In genomic region chr4:99998062-99998880, GRCh38 we compare ENCODE assay signal across 2 cellular contexts.
A peak's percentile ranks its signal among the peaks of the same experiment; 100 is the strongest.
TF ChIP-seq lines count a peak whose summit lies in the region.

No MANE protein-coding gene starts in this region.

TF ChIP-seq in GM12878, 131 proteins besides CTCF, POLR2A, EP300 and RAD21 (continued from another document):
- no peak for TF ChIP-seq NR2C1 (IDR thresholded peaks at IDR 0.05)
- TF ChIP-seq NFIC (IDR thresholded peaks at IDR 0.05; ENCODE audit: low read depth, low read length): 0 out of 2 replicates have a peak, but pooled peaks have one; percentile 38
- peak; percentile 26; the same call in 1 of the 2 replicates for TF ChIP-seq JUNB (IDR thresholded peaks at IDR 0.05)
- TF ChIP-seq CHD4 (IDR thresholded peaks at IDR 0.05): no peak
- TF ChIP-seq ATF3 (IDR thresholded peaks at IDR 0.05; ENCODE audit: borderline replicate concordance, extremely low read depth, low read depth, low read length): no peak

TF ChIP-seq in HEK293T, 16 proteins besides CTCF, POLR2A, EP300 and RAD21 (continued from another document):
- TF ChIP-seq PKNOX1 (IDR thresholded peaks at IDR 0.05) (no peak), ARNT (IDR thresholded peaks at IDR 0.05) (no peak), FOXM1 (IDR thresholded peaks at IDR 0.05; ENCODE audit: borderline replicate concordance) (no peak), HDGF (IDR thresholded peaks at IDR 0.05; ENCODE audit: borderline replicate concordance) (no peak), NFRKB (IDR thresholded peaks at IDR 0.05) (no peak), ELF4 (IDR thresholded peaks at IDR 0.05) (no peak), FOXA1 (IDR thresholded peaks at IDR 0.05) (no peak), TARDBP (IDR thresholded peaks at IDR 0.05) (no peak), SP1 (IDR thresholded peaks at IDR 0.05) (no peak), LEF1 (IDR thresholded peaks at IDR 0.05; ENCODE audit: borderline replicate concordance) (no peak), SUZ12 (IDR thresholded peaks at IDR 0.05) (no peak), FOXK2 (IDR thresholded peaks at IDR 0.05) (no peak)
TF ChIP-seq in HEK293T: peak in this region for 0.
